9 cellular contexts compared by ENCODE assay signal in genomic region chr3:129605593-129606521, GRCh38. TPM values are rescaled to one million over a fixed set of nuclear protein-coding genes. Genes with fewer than 3 reads are reported as not detected.
A peak's percentile ranks its signal among the peaks of the same experiment; 100 is the strongest.
DNase-seq lines count a peak whose midpoint lies in the region; ATAC-seq and TF ChIP-seq lines count a peak whose summit lies in the region.
"Had no signal": no experiment of that assay in that cellular context is flagged by ENCODE, and none has a peak within 500 bp of the region (broad histone marks: within the 10 kb centered on the region; RNA-seq: fewer than 3 reads in every experiment).

No MANE protein-coding gene starts in this region.

- TF ChIP-seq CTCF in ovary (IDR thresholded peaks at IDR 0.05) = no peak

- H3K27me3 ChIP-seq in ovary = no peaks in the 10 kb centered on the region

- H3K4me3 ChIP-seq in ovary = peak overlapping the region; percentile 44

- peak overlapping the region; percentile 28 to 60 for H3K27ac ChIP-seq in ovary
- H3K27ac ChIP-seq: epithelial cell of prostate had no signal

- TF ChIP-seq EP300 in ovary (IDR thresholded peaks at IDR 0.05) = no peak

- H3K4me1 ChIP-seq in ovary (ENCODE audit: insufficient read depth) = peaks cover 11% of the 10 kb centered on the region

- intact Hi-C loops in ovary (cut with DNase I) = loop anchor here in 3 of 4 donors (5.0 to 10.0 kb wide), 3 partner anchors 114 to 121 kb away; no protein-coding TSS in a partner anchor

- no peaks in the 10 kb centered on the region for H3K9me3 ChIP-seq in ovary

- no peak for TF ChIP-seq POLR2A in ovary (IDR thresholded peaks at IDR 0.05)

- DNase-seq in SIG-M5 treated with dmso at 0.1 percent for 504 hours (lab: John Stamatoyannopoulos, UW; ENCODE audit: unreplicated experiment) = peak; percentile 26
- no peak for DNase-seq in SIG-M5 (lab: John Stamatoyannopoulos, UW)
- peak; percentile 53 for DNase-seq in NOMO-1 treated with dmso at 0.1 percent for 144 hours (lab: John Stamatoyannopoulos, UW; ENCODE audit: unreplicated experiment)
- peak; percentile 58 for DNase-seq in activated naive CD4-positive, alpha-beta T cell treated with Interleukin-2 at 50 U/mL for 16 hours
- peak; percentile 42 for DNase-seq in germinal center (ENCODE audit: low spot score)
- DNase-seq in ovary = peak in 4 of 5 donors; percentile 61 to 80 (median 70)
- DNase-seq in NAMALWA (ENCODE audit: low spot score) = no peak

- 0 to 1% (median 1%) methylated on average over 49 to 120 of the region's 120 CpGs for WGBS in ovary, 3 donors

- no peaks in the 10 kb centered on the region for H3K36me3 ChIP-seq in ovary

- ATAC-seq in GM19452 (IDR thresholded peaks at IDR 0.05; ENCODE audit: unreplicated experiment) = no peak

RNA-seq across cellular contexts. Expression of gene PLXND1, which starts 0.6 kb away (rescaled TPM):
- total RNA-seq in ovary = 100 to 1,000 TPM in 1 of 7 donors, 10 to 100 TPM in 6; 21.6 to 111 (median 57.1) TPM
- 100 to 1,000 TPM in 1 of 2 donors, 10 to 100 TPM in 1; 55.2 to 120 TPM for polyA plus RNA-seq in ovary

Comparison
In these comparisons a context has a peak if more than half of its experiments do, and no peak if none do; other contexts are left out.
1. DNase-seq: peak in SIG-M5 treated with dmso at 0.1 percent for 504 hours (single experiment), NOMO-1 treated with dmso at 0.1 percent for 144 hours (single experiment), activated naive CD4-positive, alpha-beta T cell treated with Interleukin-2 at 50 U/mL for 16 hours (single experiment), germinal center (single experiment) and ovary (4 of 5); none in SIG-M5 (single experiment) and NAMALWA (single experiment).